ENCODE assay signal across 13 cellular contexts in the genomic region with DNA sequence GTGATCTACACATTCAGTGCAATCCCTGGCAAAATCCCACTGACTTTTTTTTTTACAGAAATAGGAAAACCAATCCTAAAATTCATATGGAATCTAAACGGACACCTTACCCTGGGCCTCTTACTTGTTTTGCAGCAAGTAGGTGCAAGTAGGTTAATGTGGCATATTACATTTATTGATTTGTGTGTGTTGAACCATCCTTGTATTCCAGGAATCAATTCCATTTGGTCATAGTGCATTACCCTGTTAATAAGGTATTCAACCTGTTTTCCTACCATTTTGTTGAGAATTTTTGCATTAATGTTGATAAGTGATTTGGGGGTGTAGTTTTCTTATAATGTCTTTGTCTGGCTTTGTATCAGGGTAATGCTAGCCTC. TPM values are rescaled to one million over a fixed set of nuclear protein-coding genes. Genes with fewer than 3 reads are reported as not detected.
DNase-seq lines count a peak whose midpoint lies in the region; ATAC-seq and TF ChIP-seq lines count a peak whose summit lies in the region.
"Had no signal": no experiment of that assay in that cellular context is flagged by ENCODE, and none has a peak within 500 bp of the region (broad histone marks: within the 10 kb centered on the region; RNA-seq: fewer than 3 reads in every experiment).

No MANE protein-coding gene starts in this region.

- H3K79me2 ChIP-seq in GM23338 (replicated peaks; ENCODE audit: insufficient read depth): no peaks in the 10 kb centered on the region

- H2AFZ ChIP-seq in GM23338: no peak overlapping the region

- H3K36me3 Mint-ChIP-seq in GM23338 (ENCODE audit: low read depth) (peaks cover 22% of the 10 kb centered on the region; the same call in 2 of the 3 replicates), T-helper 17 cell (ENCODE audit: low read depth) (peaks cover 2% of the 10 kb centered on the region)

- H3K27ac Mint-ChIP-seq in GM23338: no peak overlapping the region
- no peak overlapping the region for H3K27ac Mint-ChIP-seq in T-helper 17 cell
- H3K27ac Mint-ChIP-seq: activated T-cell treated with anti-CD3 and anti-CD28 coated beads, Interleukin-2, amount 50 U/mL, for 24 hours; WTC11 had no signal

- no peak for DNase-seq in GM23338 (ENCODE audit: low spot score)
- no peak for DNase-seq in T-helper 17 cell
- DNase-seq in stimulated activated CD4-positive, alpha-beta T cell treated with anti-CD3 and anti-CD28 coated beads, Interleukin-2, amount 100 ng/mL, for 48 hours: no peak
- DNase-seq: NCI-H2081 treated with DMSO at 0.1 percent for 48 hours had no signal

- TF ChIP-seq CTCF in GM23338 (conservative IDR thresholded peaks at IDR 0.05; ENCODE audit: low read depth in 2 of 2): no peak

- no peaks in the 10 kb centered on the region for H3K9me2 ChIP-seq in GM23338 (ENCODE audit: insufficient read depth)

- H3K4me3 Mint-ChIP-seq in GM23338 (no peak overlapping the region), T-helper 17 cell (peak overlapping the region; percentile 34)

- H3F3A ChIP-seq in GM23338 (replicated peaks; ENCODE audit: low read depth): 0 out of 2 replicates have a peak, but pooled peaks cover 12% of the 10 kb centered on the region

- H3K27me3 Mint-ChIP-seq in GM23338 (ENCODE audit: insufficient read depth, low read depth, poor library complexity) (peaks cover 77% of the 10 kb centered on the region), T-helper 17 cell (no peaks in the 10 kb centered on the region)

- H3K27me3 ChIP-seq in GM23338 (ENCODE audit: insufficient read depth) (peaks cover 86% of the 10 kb centered on the region), layer of hippocampus (ENCODE audit: control insufficient read depth, insufficient read depth, low read length) (no peaks in the 10 kb centered on the region), subcutaneous abdominal adipose tissue (ENCODE audit: control insufficient read depth in 5 of 5, insufficient read depth in 4 of 5, low read length in 5 of 5) (no peaks in the 10 kb centered on the region)
- H3K27me3 ChIP-seq: foreskin keratinocyte had no signal

- H4K20me1 ChIP-seq in GM23338 (replicated peaks; ENCODE audit: insufficient read depth): peaks cover 15% of the 10 kb centered on the region

- H3K4me1 Mint-ChIP-seq in GM23338 (peaks cover 13% of the 10 kb centered on the region), T-helper 17 cell (peaks cover 17% of the 10 kb centered on the region)

- ATAC-seq in GM23338 (no peak), T-helper 17 cell (no peak), HG03469 (IDR thresholded peaks at IDR 0.05; ENCODE audit: unreplicated experiment) (no peak), HG03045 (IDR thresholded peaks at IDR 0.05; ENCODE audit: unreplicated experiment) (no peak)

- H3K27ac ChIP-seq in GM23338 (ENCODE audit: low read depth) (no peak overlapping the region), layer of hippocampus (ENCODE audit: low read depth, low read length) (peak overlapping the region; percentile 90), subcutaneous abdominal adipose tissue (ENCODE audit: low read depth, low read length) (peak overlapping the region; percentile 94)
- H3K27ac ChIP-seq: foreskin keratinocyte, HL-60 had no signal

- H3K4me1 ChIP-seq in GM23338 (ENCODE audit: insufficient read depth) (peaks cover 12% of the 10 kb centered on the region; the same call in 1 of the 2 replicates), subcutaneous abdominal adipose tissue (ENCODE audit: control insufficient read depth in 5 of 5, insufficient read depth in 5 of 5, low read length in 5 of 5) (peaks cover 2 to 17% (median 16%) of the 10 kb centered on the region in 5 donors)

- no peak overlapping the region for H3K9ac ChIP-seq in subcutaneous abdominal adipose tissue (ENCODE audit: low read length in 5 of 5)

- peak overlapping the region; percentile 92; the same call in 1 of the 2 replicates for H3K4me2 ChIP-seq in GM23338

- H3K9me3 ChIP-seq in T-helper 17 cell (ENCODE audit: control insufficient read depth, low read length, poor library complexity, severe bottlenecking) (no peaks in the 10 kb centered on the region), subcutaneous abdominal adipose tissue (ENCODE audit: control insufficient read depth in 5 of 5, low read length in 5 of 5) (peaks cover 3 to 12% (median 8%) of the 10 kb centered on the region in 5 donors)

- peaks cover 47% of the 10 kb centered on the region for H3K9me3 Mint-ChIP-seq in GM23338

- no peaks in the 10 kb centered on the region for H3K36me3 ChIP-seq in GM23338 (ENCODE audit: insufficient read depth)
- peaks cover 0 to 6% (median 0%) of the 10 kb centered on the region in 5 donors for H3K36me3 ChIP-seq in subcutaneous abdominal adipose tissue (ENCODE audit: control insufficient read depth in 5 of 5, insufficient read depth in 5 of 5, low read length in 5 of 5)
- H3K36me3 ChIP-seq: HAP-1 had no signal

- H3K4me3 ChIP-seq in GM23338: peak overlapping the region; percentile 65
- H3K4me3 ChIP-seq in subcutaneous abdominal adipose tissue (ENCODE audit: low read depth in 1 of 5, low read length in 5 of 5): peak overlapping the region in 1 of 5 donors; percentile 61

TF ChIP-seq in GM23338, 12 proteins besides CTCF, POLR2A, EP300 and RAD21 (continues in another document):
- TF ChIP-seq, protein P1, sequence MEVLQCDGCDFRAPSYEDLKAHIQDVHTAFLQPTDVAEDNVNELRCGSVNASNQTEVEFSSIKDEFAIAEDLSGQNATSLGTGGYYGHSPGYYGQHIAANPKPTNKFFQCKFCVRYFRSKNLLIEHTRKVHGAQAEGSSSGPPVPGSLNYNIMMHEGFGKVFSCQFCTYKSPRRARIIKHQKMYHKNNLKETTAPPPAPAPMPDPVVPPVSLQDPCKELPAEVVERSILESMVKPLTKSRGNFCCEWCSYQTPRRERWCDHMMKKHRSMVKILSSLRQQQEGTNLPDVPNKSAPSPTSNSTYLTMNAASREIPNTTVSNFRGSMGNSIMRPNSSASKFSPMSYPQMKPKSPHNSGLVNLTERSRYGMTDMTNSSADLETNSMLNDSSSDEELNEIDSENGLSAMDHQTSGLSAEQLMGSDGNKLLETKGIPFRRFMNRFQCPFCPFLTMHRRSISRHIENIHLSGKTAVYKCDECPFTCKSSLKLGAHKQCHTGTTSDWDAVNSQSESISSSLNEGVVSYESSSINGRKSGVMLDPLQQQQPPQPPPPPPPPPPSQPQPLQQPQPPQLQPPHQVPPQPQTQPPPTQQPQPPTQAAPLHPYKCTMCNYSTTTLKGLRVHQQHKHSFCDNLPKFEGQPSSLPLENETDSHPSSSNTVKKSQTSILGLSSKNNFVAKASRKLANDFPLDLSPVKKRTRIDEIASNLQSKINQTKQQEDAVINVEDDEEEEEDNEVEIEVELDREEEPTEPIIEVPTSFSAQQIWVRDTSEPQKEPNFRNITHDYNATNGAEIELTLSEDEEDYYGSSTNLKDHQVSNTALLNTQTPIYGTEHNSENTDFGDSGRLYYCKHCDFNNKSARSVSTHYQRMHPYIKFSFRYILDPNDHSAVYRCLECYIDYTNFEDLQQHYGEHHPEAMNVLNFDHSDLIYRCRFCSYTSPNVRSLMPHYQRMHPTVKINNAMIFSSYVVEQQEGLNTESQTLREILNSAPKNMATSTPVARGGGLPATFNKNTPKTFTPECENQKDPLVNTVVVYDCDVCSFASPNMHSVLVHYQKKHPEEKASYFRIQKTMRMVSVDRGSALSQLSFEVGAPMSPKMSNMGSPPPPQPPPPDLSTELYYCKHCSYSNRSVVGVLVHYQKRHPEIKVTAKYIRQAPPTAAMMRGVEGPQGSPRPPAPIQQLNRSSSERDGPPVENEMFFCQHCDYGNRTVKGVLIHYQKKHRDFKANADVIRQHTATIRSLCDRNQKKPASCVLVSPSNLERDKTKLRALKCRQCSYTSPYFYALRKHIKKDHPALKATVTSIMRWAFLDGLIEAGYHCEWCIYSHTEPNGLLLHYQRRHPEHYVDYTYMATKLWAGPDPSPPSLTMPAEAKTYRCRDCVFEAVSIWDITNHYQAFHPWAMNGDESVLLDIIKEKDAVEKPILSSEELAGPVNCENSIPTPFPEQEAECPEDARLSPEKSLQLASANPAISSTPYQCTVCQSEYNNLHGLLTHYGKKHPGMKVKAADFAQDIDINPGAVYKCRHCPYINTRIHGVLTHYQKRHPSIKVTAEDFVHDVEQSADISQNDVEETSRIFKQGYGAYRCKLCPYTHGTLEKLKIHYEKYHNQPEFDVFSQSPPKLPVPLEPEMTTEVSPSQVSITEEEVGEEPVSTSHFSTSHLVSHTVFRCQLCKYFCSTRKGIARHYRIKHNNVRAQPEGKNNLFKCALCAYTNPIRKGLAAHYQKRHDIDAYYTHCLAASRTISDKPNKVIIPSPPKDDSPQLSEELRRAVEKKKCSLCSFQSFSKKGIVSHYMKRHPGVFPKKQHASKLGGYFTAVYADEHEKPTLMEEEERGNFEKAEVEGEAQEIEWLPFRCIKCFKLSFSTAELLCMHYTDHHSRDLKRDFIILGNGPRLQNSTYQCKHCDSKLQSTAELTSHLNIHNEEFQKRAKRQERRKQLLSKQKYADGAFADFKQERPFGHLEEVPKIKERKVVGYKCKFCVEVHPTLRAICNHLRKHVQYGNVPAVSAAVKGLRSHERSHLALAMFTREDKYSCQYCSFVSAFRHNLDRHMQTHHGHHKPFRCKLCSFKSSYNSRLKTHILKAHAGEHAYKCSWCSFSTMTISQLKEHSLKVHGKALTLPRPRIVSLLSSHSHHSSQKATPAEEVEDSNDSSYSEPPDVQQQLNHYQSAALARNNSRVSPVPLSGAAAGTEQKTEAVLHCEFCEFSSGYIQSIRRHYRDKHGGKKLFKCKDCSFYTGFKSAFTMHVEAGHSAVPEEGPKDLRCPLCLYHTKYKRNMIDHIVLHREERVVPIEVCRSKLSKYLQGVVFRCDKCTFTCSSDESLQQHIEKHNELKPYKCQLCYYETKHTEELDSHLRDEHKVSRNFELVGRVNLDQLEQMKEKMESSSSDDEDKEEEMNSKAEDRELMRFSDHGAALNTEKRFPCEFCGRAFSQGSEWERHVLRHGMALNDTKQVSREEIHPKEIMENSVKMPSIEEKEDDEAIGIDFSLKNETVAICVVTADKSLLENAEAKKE (CRISPR knock-in tag; IDR thresholded peaks at IDR 0.05): no peak
- no peak for TF ChIP-seq ZNF114 (CRISPR knock-in tag; IDR thresholded peaks at IDR 0.05)
- no peak for TF ChIP-seq EZH2phosphoT487 (IDR thresholded peaks at IDR 0.05; ENCODE audit: unreplicated experiment)
- no peak for TF ChIP-seq ZNF331 (CRISPR knock-in tag; IDR thresholded peaks at IDR 0.05; ENCODE audit: low read depth)

RNA-seq across cellular contexts. Expression of gene FKBP9, which starts 13.6 kb away (rescaled TPM):
- total RNA-seq in GM23338 (2014; rRNA removed; shearing (Covaris generic)): 13.0 and 15.8 TPM in 2 replicates
- polyA plus RNA-seq in GM23338 (2016; fragmentation: Nextera tagmentation; extraction: Ambion mirVana): 5.1 and 5.2 TPM in 2 replicates
- total RNA-seq in T-helper 17 cell: under 1 TPM in 1 of 2 donors, not detected in 1; 0.42 TPM

RNA-seq across cellular contexts. Expression of gene KBTBD2, which starts 52.1 kb away (rescaled TPM):
- 33.9 and 34.9 TPM in 2 replicates for total RNA-seq in GM23338 (2014; rRNA removed; shearing (Covaris generic))
- 11.1 and 11.6 TPM in 2 replicates for polyA plus RNA-seq in GM23338 (2016; fragmentation: Nextera tagmentation; extraction: Ambion mirVana)
- 100 to 1,000 TPM; 118 to 129 TPM for total RNA-seq in T-helper 17 cell
